Comparison of ENCODE assay signal across 1 cellular context in genomic region chr18:61850756-61851155, GRCh38.
TF ChIP-seq lines count a peak whose summit lies in the region.

No MANE protein-coding gene starts in this region.

TF ChIP-seq in HepG2, 621 proteins besides CTCF, POLR2A, EP300 and RAD21 (continued from another document):
- TF ChIP-seq ZNF180 (CRISPR knock-in tag; IDR thresholded peaks at IDR 0.05; ENCODE audit: borderline replicate concordance, low read depth) (no peak), ZC3H13 (CRISPR knock-in tag; IDR thresholded peaks at IDR 0.05) (no peak), MAFK (conservative IDR thresholded peaks at IDR 0.05 in 1 of 2, IDR thresholded peaks at IDR 0.05 in 1 of 2; ENCODE audit: low read length in 2 of 2) (peak; percentile 71 to 72), ZNF10 (CRISPR knock-in tag; IDR thresholded peaks at IDR 0.05; ENCODE audit: borderline replicate concordance, low read depth) (no peak), TAF15 (IDR thresholded peaks at IDR 0.05; ENCODE audit: low read depth, low read length, poor library complexity, severe bottlenecking) (no peak), ZNF30 (CRISPR knock-in tag; IDR thresholded peaks at IDR 0.05) (no peak), TRIM22 (IDR thresholded peaks at IDR 0.05) (no peak), ZNF318 (CRISPR knock-in tag; IDR thresholded peaks at IDR 0.05) (no peak), ZNF598 (CRISPR knock-in tag; IDR thresholded peaks at IDR 0.05; ENCODE audit: borderline replicate concordance) (no peak)
- TF ChIP-seq, protein P1, sequence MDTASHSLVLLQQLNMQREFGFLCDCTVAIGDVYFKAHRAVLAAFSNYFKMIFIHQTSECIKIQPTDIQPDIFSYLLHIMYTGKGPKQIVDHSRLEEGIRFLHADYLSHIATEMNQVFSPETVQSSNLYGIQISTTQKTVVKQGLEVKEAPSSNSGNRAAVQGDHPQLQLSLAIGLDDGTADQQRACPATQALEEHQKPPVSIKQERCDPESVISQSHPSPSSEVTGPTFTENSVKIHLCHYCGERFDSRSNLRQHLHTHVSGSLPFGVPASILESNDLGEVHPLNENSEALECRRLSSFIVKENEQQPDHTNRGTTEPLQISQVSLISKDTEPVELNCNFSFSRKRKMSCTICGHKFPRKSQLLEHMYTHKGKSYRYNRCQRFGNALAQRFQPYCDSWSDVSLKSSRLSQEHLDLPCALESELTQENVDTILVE (CRISPR knock-in tag; IDR thresholded peaks at IDR 0.05) = no peak
TF ChIP-seq in HepG2: peak in this region for 2.
